ENCODE assay signal across 20 cellular contexts in the genomic region with DNA sequence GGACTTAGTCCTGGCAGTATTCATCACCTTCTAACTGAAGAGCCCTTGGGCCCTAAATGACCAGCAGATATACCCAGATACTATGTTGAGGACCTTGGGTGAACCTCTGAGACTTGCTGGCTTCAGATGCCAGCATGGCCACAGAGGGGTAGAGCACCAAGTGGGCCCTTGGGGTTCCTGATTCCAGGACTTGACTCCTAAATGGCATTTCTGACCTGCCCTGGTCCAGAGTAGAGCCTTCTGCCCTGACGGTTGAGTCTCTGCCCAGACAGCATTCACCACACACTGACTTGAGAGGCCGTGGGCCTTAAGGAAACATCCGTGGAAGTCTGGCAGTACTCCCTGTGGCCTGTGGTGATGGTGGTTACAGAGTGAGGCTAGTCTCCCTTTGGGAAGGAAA. TPM values are rescaled to one million over a fixed set of nuclear protein-coding genes. Genes with fewer than 3 reads are reported as not detected.
DNase-seq lines count a peak whose midpoint lies in the region; ATAC-seq, FAIRE-seq and TF ChIP-seq lines count a peak whose summit lies in the region.
"Had no signal": no experiment of that assay in that cellular context is flagged by ENCODE, and none has a peak within 500 bp of the region (broad histone marks: within the 10 kb centered on the region; RNA-seq: fewer than 3 reads in every experiment).

No MANE protein-coding gene starts in this region.

- no peak for TF ChIP-seq EP300 in K562 (IDR thresholded peaks at IDR 0.05; ENCODE audit: low read length)

- H3K14ac ChIP-seq in mesenchymal stem cell (ENCODE audit: low read length in 2 of 2) (peak overlapping the region in 1 of 2 experiments; percentile 41), trophoblast cell (ENCODE audit: low read length) (peak overlapping the region; percentile 29)

- peak overlapping the region; percentile 78 to 92 for H2BK12ac ChIP-seq in mesenchymal stem cell (ENCODE audit: low read length in 2 of 2)
- peak overlapping the region; percentile 34 for H2BK12ac ChIP-seq in trophoblast cell (ENCODE audit: low read length)

- no peaks in the 10 kb centered on the region; the same call in 1 of the 2 replicates for H3K27me3 Mint-ChIP-seq in WTC11 (ENCODE audit: low read depth)

- H2BK5ac ChIP-seq in mesenchymal stem cell (ENCODE audit: low read depth, low read length, poor library complexity, severe bottlenecking), result no peak overlapping the region
- no peak overlapping the region for H2BK5ac ChIP-seq in trophoblast cell (ENCODE audit: low read depth, low read length, poor library complexity)

- no peak overlapping the region for H3K4me2 ChIP-seq in K562 (ENCODE audit: insufficient read depth, low read length)
- H3K4me2 ChIP-seq in mesenchymal stem cell (ENCODE audit: low read length, poor library complexity, severe bottlenecking), result no peak overlapping the region
- H3K4me2 ChIP-seq in trophoblast cell (ENCODE audit: low read length), result no peak overlapping the region
- no peak overlapping the region for H3K4me2 ChIP-seq in PC-3 (ENCODE audit: low read length)

- no peak overlapping the region for H3K9ac ChIP-seq in K562 (ENCODE audit: insufficient read depth in 1 of 2, low read depth in 2 of 2, low read length in 2 of 2)
- no peak overlapping the region for H3K9ac ChIP-seq in mesenchymal stem cell (ENCODE audit: low read length)
- H3K9ac ChIP-seq in trophoblast cell (ENCODE audit: low read length), result no peak overlapping the region
- no peak overlapping the region for H3K9ac ChIP-seq in PC-3 (ENCODE audit: low read length)

- H4K91ac ChIP-seq in mesenchymal stem cell (ENCODE audit: low read length) (no peak overlapping the region), trophoblast cell (ENCODE audit: low read depth, low read length) (peak overlapping the region; percentile 41)

- H3F3A ChIP-seq in PC-3 (ENCODE audit: low read length, unreplicated experiment), result no peaks in the 10 kb centered on the region

- ATAC-seq in WTC11, result no peak
- ATAC-seq in K562, result no peak
- ATAC-seq in PC-3, result no peak

- 94% methylated on average over 3 of the region's 3 CpGs for WGBS in K562 (ENCODE audit: insufficient coverage, low coverage, missing lambda C conversion rate)
- WGBS in mesenchymal stem cell, result 100% methylated on average over 2 of the region's 3 CpGs
- no CpG with 5 or more reads among the region's 3 CpGs for WGBS in trophoblast cell (ENCODE audit: extremely low coverage, insufficient coverage, insufficient read length)

- no peaks in the 10 kb centered on the region for H3K9me2 ChIP-seq in PC-3 (replicated peaks; ENCODE audit: low read length)

- POLR2A ChIA-PET in WTC11 (lab: Charles Lee) (no interaction called here), K562 (lab: Yijun Ruan, JAX) (no interaction called here), PC-3 (lab: Charles Lee; ENCODE audit: unreplicated experiment) (no interaction called here)

- H3K27ac Mint-ChIP-seq in WTC11, result peak overlapping the region; percentile 73; the same call in 1 of the 2 replicates

- H3K9me3 Mint-ChIP-seq in WTC11, result peaks cover 24% of the 10 kb centered on the region; the same call in 1 of the 2 replicates

- H3K79me2 ChIP-seq in K562 (ENCODE audit: control insufficient read depth, insufficient read depth, low read length) (peaks cover 33% of the 10 kb centered on the region), trophoblast cell (ENCODE audit: control insufficient read depth, insufficient read depth, low read length, poor library complexity) (peaks cover 14% of the 10 kb centered on the region), PC-3 (ENCODE audit: low read length) (peaks cover 32% of the 10 kb centered on the region)

- no peaks in the 10 kb centered on the region for H3K9me3 ChIP-seq in K562 (replicated peaks; ENCODE audit: control insufficient read depth, insufficient read depth, low read depth, low read length)
- no peaks in the 10 kb centered on the region for H3K9me3 ChIP-seq in mesenchymal stem cell (ENCODE audit: control insufficient read depth, low read length)
- no peaks in the 10 kb centered on the region for H3K9me3 ChIP-seq in trophoblast cell (ENCODE audit: insufficient read depth, low read depth, low read length)
- H3K9me3 ChIP-seq in PC-3 (ENCODE audit: low read length), result no peaks in the 10 kb centered on the region
- H3K9me3 ChIP-seq: BE2C, Caco-2 had no signal

- TF ChIP-seq CTCF in WTC11 (IDR thresholded peaks at IDR 0.05) (no peak), K562 (IDR thresholded peaks at IDR 0.05 in 2 of 3, conservative IDR thresholded peaks at IDR 0.05 in 1 of 3; ENCODE audit: insufficient read depth in 2 of 3, low read depth in 1 of 3, low read length in 3 of 3) (no peak), PC-3 (conservative IDR thresholded peaks at IDR 0.05; ENCODE audit: low read depth, low read length) (no peak)

- peak overlapping the region; percentile 61 for H2AK5ac ChIP-seq in mesenchymal stem cell (ENCODE audit: low read length, severe bottlenecking)
- H2AK5ac ChIP-seq in trophoblast cell (ENCODE audit: low read length), result no peak overlapping the region

- peak overlapping the region in 1 of 2 experiments; percentile 66 for H3K4ac ChIP-seq in mesenchymal stem cell (ENCODE audit: low read depth in 1 of 2, low read length in 2 of 2)
- no peak overlapping the region for H3K4ac ChIP-seq in trophoblast cell (ENCODE audit: low read depth, low read length)

- H4K8ac ChIP-seq in mesenchymal stem cell (ENCODE audit: low read length) (peak overlapping the region; percentile 12), trophoblast cell (ENCODE audit: low read depth, low read length) (no peak overlapping the region)

- BruUV-seq in K562 (replicated peaks; lab: Mats Ljungman, UMichigan) (no TSS peak), PC-3 (replicated peaks; lab: Mats Ljungman, UMichigan) (no TSS peak)

- H3K18ac ChIP-seq in mesenchymal stem cell (ENCODE audit: low read depth in 1 of 2, low read length in 2 of 2) (peak overlapping the region in 1 of 2 experiments; percentile 69), trophoblast cell (ENCODE audit: low read length) (peak overlapping the region; percentile 55)

- H3K4me1 Mint-ChIP-seq in WTC11, result peaks cover 14% of the 10 kb centered on the region

- DNase-seq in WTC11 (ENCODE audit: low spot score) (no peak), K562 (ENCODE audit: extremely low read depth in 1 of 4, low spot score in 3 of 4) (no peak), mesenchymal stem cell (no peak), trophoblast cell (no peak), NCI-H2196 treated with DMSO at 0.1 percent for 48 hours (lab: John Stamatoyannopoulos, UW; ENCODE audit: unreplicated experiment) (no peak), HPDE6-E6E7 (ENCODE audit: extremely low spot score) (no peak), PC-3 (no peak)
- no peak for DNase-seq in stimulated activated CD4-positive, alpha-beta T cell treated with anti-CD3 and anti-CD28 coated beads, Interleukin-12 subunit alpha, Interleukin-12 subunit beta, amount 100 ng/mL, for 4 hours
- DNase-seq: ACHN; BE2C; C1 segment of cervical spinal cord; Caco-2; CD4-positive, CD25-positive, alpha-beta regulatory T cell; H9 had no signal

- H4K12ac ChIP-seq in trophoblast cell (ENCODE audit: low read depth, low read length), result no peak overlapping the region

- H3K9me1 ChIP-seq in K562 (ENCODE audit: control insufficient read depth, insufficient read depth, low read length), result no peaks in the 10 kb centered on the region

- H3K36me3 ChIP-seq in K562 (ENCODE audit: control insufficient read depth, insufficient read depth, low read length) (no peaks in the 10 kb centered on the region), mesenchymal stem cell (ENCODE audit: control insufficient read depth in 1 of 2, insufficient read depth in 2 of 2, low read depth in 1 of 2, low read length in 2 of 2) (peaks cover 0 to 4% of the 10 kb centered on the region in 2 experiments), trophoblast cell (ENCODE audit: control insufficient read depth in 1 of 2, insufficient read depth in 2 of 2, low read length in 2 of 2) (no peaks in the 10 kb centered on the region), PC-3 (ENCODE audit: low read depth, low read length) (no peaks in the 10 kb centered on the region)
- H3K36me3 ChIP-seq: BE2C had no signal

- H3K27ac ChIP-seq in K562 (ENCODE audit: extremely low read depth, low read depth, low read length), result no peak overlapping the region
- no peak overlapping the region for H3K27ac ChIP-seq in mesenchymal stem cell (ENCODE audit: low read length, poor library complexity, severe bottlenecking)
- H3K27ac ChIP-seq in trophoblast cell (ENCODE audit: low read depth, low read length), result peak overlapping the region; percentile 81
- H3K27ac ChIP-seq in PC-3 (ENCODE audit: low read length), result no peak overlapping the region

- no peak for TF ChIP-seq POLR2A in K562 (conservative IDR thresholded peaks at IDR 0.05)

- peaks cover 19% of the 10 kb centered on the region for H3K36me3 Mint-ChIP-seq in WTC11
- H3K36me3 Mint-ChIP-seq: CD4-positive, CD25-positive, alpha-beta regulatory T cell had no signal

- H2AFZ ChIP-seq in K562 (ENCODE audit: low read depth, low read length) (no peak overlapping the region), mesenchymal stem cell (ENCODE audit: low read depth, low read length) (no peak overlapping the region), trophoblast cell (ENCODE audit: insufficient read depth, low read length, poor library complexity) (no peak overlapping the region), PC-3 (ENCODE audit: low read length) (no peak overlapping the region)

- H3K4me3 Mint-ChIP-seq in WTC11, result no peak overlapping the region
- H3K4me3 Mint-ChIP-seq: H9 had no signal

- CTCF ChIA-PET in WTC11 (lab: Charles Lee) (no interaction called here), K562 (lab: Yijun Ruan, JAX; ENCODE audit: low intra/inter-chr PET ratio) (no interaction called here), PC-3 (lab: Charles Lee) (interaction anchor here (0.6 kb wide), 1 partner anchor 41 kb away, joined by 3 read pairs; no protein-coding TSS in a partner anchor)

- TF ChIP-seq RAD21 in K562 (CRISPR knock-in tag; conservative IDR thresholded peaks at IDR 0.05 in 1 of 2, IDR thresholded peaks at IDR 0.05 in 1 of 2), result no peak

- intact Hi-C loops in K562 (cut with micrococcal nuclease) (loop anchor here (5.0 kb wide), 1 partner anchor 73 kb away; a partner anchor contains a TSS), PC-3 (cut with micrococcal nuclease) (no loop called here)

- H3K27me3 ChIP-seq in K562 (ENCODE audit: control insufficient read depth in 2 of 2, insufficient read depth in 2 of 2, low read length in 2 of 2) (no peaks in the 10 kb centered on the region), mesenchymal stem cell (ENCODE audit: control insufficient read depth in 1 of 2, insufficient read depth in 1 of 2, low read length in 2 of 2) (no peaks in the 10 kb centered on the region), trophoblast cell (ENCODE audit: insufficient read depth, low read length) (no peaks in the 10 kb centered on the region), PC-3 (ENCODE audit: low read length) (no peaks in the 10 kb centered on the region)
- H3K27me3 ChIP-seq: BE2C had no signal

- in situ Hi-C loops in K562 (cut with MboI), result no loop called here

- H3K4me3 ChIP-seq in K562 (no peak overlapping the region), mesenchymal stem cell (ENCODE audit: insufficient read depth in 1 of 2, low read depth in 1 of 2, low read length in 2 of 2) (no peak overlapping the region), trophoblast cell (ENCODE audit: low read depth, low read length) (no peak overlapping the region), PC-3 (ENCODE audit: low read length) (no peak overlapping the region)

- H4K20me1 ChIP-seq in K562 (replicated peaks; ENCODE audit: control insufficient read depth, insufficient read depth, low read length) (0 out of 2 replicates have a peak, but pooled peaks cover 4% of the 10 kb centered on the region), PC-3 (ENCODE audit: low read length) (peaks cover 15% of the 10 kb centered on the region)

- H3K79me1 ChIP-seq in mesenchymal stem cell (replicated peaks; ENCODE audit: low read length, poor library complexity, severe bottlenecking) (peaks cover 16% of the 10 kb centered on the region), trophoblast cell (ENCODE audit: low read length) (peaks cover 21% of the 10 kb centered on the region)

- no peak for FAIRE-seq in K562 (lab: Jason Lieb, UNC)
- FAIRE-seq: A204.1, D721Med, G401.6, GM12891, GM19239, H1 had no signal

- H3K23ac ChIP-seq in mesenchymal stem cell (ENCODE audit: low read length in 2 of 2) (peak overlapping the region in 1 of 2 experiments; percentile 40), trophoblast cell (ENCODE audit: low read length) (no peak overlapping the region)

- H2BK120ac ChIP-seq in mesenchymal stem cell (ENCODE audit: low read depth, low read length) (no peak overlapping the region), trophoblast cell (ENCODE audit: insufficient read depth, low read length, poor library complexity) (peak overlapping the region; percentile 4)

- no peaks in the 10 kb centered on the region for H3K4me1 ChIP-seq in K562 (replicated peaks in 1 of 2; ENCODE audit: control insufficient read depth in 2 of 2, insufficient read depth in 2 of 2, low read length in 2 of 2)
- peaks cover 4% of the 10 kb centered on the region for H3K4me1 ChIP-seq in mesenchymal stem cell (ENCODE audit: control insufficient read depth, insufficient read depth, low read depth, low read length)
- H3K4me1 ChIP-seq in trophoblast cell (ENCODE audit: control insufficient read depth in 1 of 2, insufficient read depth in 2 of 2, low read length in 2 of 2), result peaks cover 4 to 7% of the 10 kb centered on the region in 2 experiments
- peaks cover 8% of the 10 kb centered on the region for H3K4me1 ChIP-seq in PC-3 (ENCODE audit: insufficient read depth, low read length)
- H3K4me1 ChIP-seq: BE2C had no signal

- no peak overlapping the region for H2BK15ac ChIP-seq in mesenchymal stem cell (ENCODE audit: low read depth, poor library complexity, severe bottlenecking)

RNA-seq across cellular contexts. Expression of a gene that starts 2.8 kb away (rescaled TPM):
- 15.3 to 17.1 TPM (median 16.8 TPM) in 3 replicates for total RNA-seq in WTC11 (2021)
- total RNA-seq in K562 (2011; cell fraction: chromatin; rRNA removed; ENCODE audit: low replicate concordance), result 18.9 and 23.0 TPM in 2 replicates
- 4.7 and 6.0 TPM in 2 replicates for total RNA-seq in K562 (2011; cell fraction: nucleolus; rRNA removed)
- total RNA-seq in K562 (2011; cell fraction: nucleoplasm; rRNA removed), result 8.2 and 9.9 TPM in 2 replicates
- total RNA-seq in K562 (2014; rRNA removed), result 5.1 and 6.1 TPM in 2 replicates
- total RNA-seq in K562 (2014; rRNA removed; fragmentation: Illumina TruSeq; extraction: Trizol), result 16.8 and 19.0 TPM in 2 replicates
- total RNA-seq in K562 (2015; rRNA removed; fragmentation: Illumina TruSeq; extraction: Trizol), result 9.4 and 10.0 TPM in 2 replicates
- total RNA-seq in K562 (2021), result 14.7 and 15.4 TPM in 2 replicates
- 12.6 and 15.5 TPM in 2 replicates for polyA plus RNA-seq in K562 (2011; rRNA removed)
- polyA plus RNA-seq in K562 (2011; cell fraction: cytosol; rRNA removed), result 1.6 and 4.8 TPM in 2 replicates
- polyA plus RNA-seq in K562 (2011; cell fraction: nucleus; rRNA removed), result 4.1 and 7.1 TPM in 2 replicates
- polyA plus RNA-seq in K562 (2012), result 8.8 and 9.0 TPM in 2 replicates
- polyA plus RNA-seq in K562 (2014; fragmentation: Illumina TruSeq; extraction: Trizol), result 5.3 and 6.9 TPM in 2 replicates
- 1 to 10 TPM; 2.7 to 3.4 TPM for polyA plus RNA-seq in K562 (2014; fragmentation: Nextera tagmentation; extraction: Ambion mirVana)
- polyA plus RNA-seq in K562 (2014; rRNA removed), result 3.7 and 5.4 TPM in 2 replicates
- polyA minus RNA-seq in K562 (2011; rRNA and poly(A)+ RNA removed), result 26.3 and 28.3 TPM in 2 replicates
- 5.3 and 10.0 TPM in 2 replicates for polyA minus RNA-seq in K562 (2011; cell fraction: cytosol; rRNA and poly(A)+ RNA removed)
- polyA minus RNA-seq in K562 (2011; cell fraction: nucleus; rRNA and poly(A)+ RNA removed), result 3.6 and 7.4 TPM in 2 replicates
- polyA plus RNA-seq in mesenchymal stem cell (2013, experiment 1 of 2), result 20.3 TPM
- polyA plus RNA-seq in mesenchymal stem cell (2013, experiment 2 of 2), result 20.8 TPM
- polyA plus RNA-seq in trophoblast cell (2013), result 42.0 and 42.7 TPM in 2 replicates
- total RNA-seq in PC-3 (2014; rRNA removed), result 17.1 and 21.4 TPM in 2 replicates
